In the genomic region with DNA sequence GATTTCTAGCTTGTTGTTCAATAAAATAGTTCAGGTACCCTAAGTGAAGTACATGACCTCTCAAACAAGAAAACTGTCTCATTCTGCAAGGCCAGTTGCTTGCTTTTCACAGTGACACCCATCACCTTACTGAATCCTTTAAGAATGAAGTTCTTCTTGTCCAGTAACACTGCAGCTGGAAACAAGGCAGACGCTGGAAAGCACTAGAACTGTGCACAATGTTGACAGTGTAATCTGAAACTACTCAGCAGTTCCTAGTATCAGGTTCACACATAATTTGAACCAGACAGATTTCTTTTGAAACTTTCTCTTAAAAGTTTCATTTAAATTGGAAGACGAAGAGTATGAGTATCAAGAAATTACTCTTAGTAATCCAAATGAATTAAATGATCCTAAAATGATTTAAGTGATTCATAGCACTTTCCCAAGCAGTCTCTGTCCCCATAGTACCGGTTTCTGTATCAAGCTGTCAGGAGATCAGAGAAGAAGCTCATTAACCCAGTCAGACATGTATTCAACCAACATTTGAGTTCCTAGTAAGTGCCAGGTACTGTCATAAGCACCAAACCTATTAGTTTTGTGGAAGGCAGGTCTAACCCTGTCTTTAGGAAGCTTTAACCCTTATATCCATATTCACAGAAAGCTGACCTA, we compare ENCODE assay signal across 11 cellular contexts.
DNase-seq lines count a peak whose midpoint lies in the region; ATAC-seq, FAIRE-seq and TF ChIP-seq lines count a peak whose summit lies in the region.
"Had no signal": no experiment of that assay in that cellular context is flagged by ENCODE, and none has a peak within 500 bp of the region (broad histone marks: within the 10 kb centered on the region; RNA-seq: fewer than 3 reads in every experiment).

No MANE protein-coding gene starts in this region.

- POLR2A ChIA-PET in endothelial cell of umbilical vein (lab: Charles Lee) = no interaction called here

- H3K4me1 ChIP-seq in endothelial cell of umbilical vein (ENCODE audit: control insufficient read depth, extremely low read depth, insufficient read depth, low read length) (peaks cover 43% of the 10 kb centered on the region), prostate gland (replicated peaks) (no peaks in the 10 kb centered on the region)

- H3K9me1 ChIP-seq in endothelial cell of umbilical vein (replicated peaks; ENCODE audit: control insufficient read depth, extremely low read depth, insufficient read depth, low read length) = no peaks in the 10 kb centered on the region

- TF ChIP-seq CTCF in endothelial cell of umbilical vein (IDR thresholded peaks at IDR 0.05; ENCODE audit: extremely low read depth in 1 of 2, insufficient read depth in 1 of 2, low read depth in 1 of 2, low read length in 2 of 2) = no peak
- TF ChIP-seq CTCF in prostate gland (IDR thresholded peaks at IDR 0.05) = no peak

- H3K79me2 ChIP-seq in endothelial cell of umbilical vein (ENCODE audit: control insufficient read depth, insufficient read depth, low read length) = no peaks in the 10 kb centered on the region

- H3K36me3 ChIP-seq in endothelial cell of umbilical vein (ENCODE audit: control insufficient read depth in 2 of 2, extremely low read depth in 1 of 2, insufficient read depth in 2 of 2, low read length in 2 of 2) (no peaks in the 10 kb centered on the region), prostate gland (no peaks in the 10 kb centered on the region)

- no peak for ATAC-seq in GM19328 (IDR thresholded peaks at IDR 0.05; ENCODE audit: unreplicated experiment)
- ATAC-seq in HG02759 (IDR thresholded peaks at IDR 0.05; ENCODE audit: unreplicated experiment) = no peak

- no peaks in the 10 kb centered on the region for H4K20me1 ChIP-seq in endothelial cell of umbilical vein (replicated peaks; ENCODE audit: control insufficient read depth, extremely low read depth, insufficient read depth, low read length)

- no peak overlapping the region for H2AFZ ChIP-seq in endothelial cell of umbilical vein (ENCODE audit: low read depth, low read length)

- DNase-seq in HCEC 1CT (peak; percentile 3), NCI-H510A treated with DMSO at 0.1 percent for 48 hours (lab: John Stamatoyannopoulos, UW) (peak; percentile 64), endothelial cell of umbilical vein (ENCODE audit: low read depth, low spot score) (peak; percentile 59), prostate gland (ENCODE audit: low spot score) (peak; percentile 60), anterior cingulate cortex (lab: John Stamatoyannopoulos, UW) (no peak), SW480 (ENCODE audit: low spot score) (no peak)
- DNase-seq: activated T-cell treated with anti-CD3 and anti-CD28 coated beads, Interleukin-2, amount 50 U/mL, for 1 hour; kidney glomerular epithelial cell; NCI-H146 had no signal

- no peak overlapping the region for H3K9ac ChIP-seq in endothelial cell of umbilical vein (replicated peaks; ENCODE audit: extremely low read depth, insufficient read depth, low read length)

- TF ChIP-seq POLR2A in endothelial cell of umbilical vein (IDR thresholded peaks at IDR 0.05; ENCODE audit: low read depth, low read length) (no peak), prostate gland (IDR thresholded peaks at IDR 0.05) (no peak)

- CTCF ChIA-PET in endothelial cell of umbilical vein (lab: Charles Lee) = interaction anchor here (1.0 to 1.7 kb wide), 3 partner anchors 25 to 361 kb away, joined by 4 to 9 read pairs (median 4); no protein-coding TSS in a partner anchor

- dilution Hi-C loops in endothelial cell of umbilical vein (cut with MboI; ENCODE audit: extremely low pct_ligation_motif_present, low sequenced_read_pairs) = no loop called here

- 8% methylated on average over 3 of the region's 3 CpGs for WGBS in prostate gland

- intact Hi-C loops in endothelial cell of umbilical vein (cut with micrococcal nuclease) = no loop called here
- intact Hi-C loops in prostate gland (cut with DNase I) = no loop called here

- BruUV-seq in endothelial cell of umbilical vein (replicated peaks; lab: Mats Ljungman, UMichigan) = no TSS peak

- no peaks in the 10 kb centered on the region for H3K9me3 ChIP-seq in endothelial cell of umbilical vein (replicated peaks; ENCODE audit: control insufficient read depth, insufficient read depth, low read length)
- H3K9me3 ChIP-seq in prostate gland = no peaks in the 10 kb centered on the region

- H3K27me3 ChIP-seq in endothelial cell of umbilical vein (ENCODE audit: control insufficient read depth in 2 of 2, insufficient read depth in 2 of 2, low read length in 2 of 2) = no peaks in the 10 kb centered on the region
- no peaks in the 10 kb centered on the region for H3K27me3 ChIP-seq in prostate gland (replicated peaks; ENCODE audit: insufficient read depth)

- H3K4me3 ChIP-seq in endothelial cell of umbilical vein (replicated peaks in 1 of 3; ENCODE audit: insufficient read depth in 1 of 3, low read depth in 1 of 3, low read length in 3 of 3) (no peak overlapping the region), prostate gland (no peak overlapping the region)

- peak; percentile 63 for FAIRE-seq in endothelial cell of umbilical vein (lab: Jason Lieb, UNC)

- H3K4me2 ChIP-seq in endothelial cell of umbilical vein (ENCODE audit: insufficient read depth, low read length) = no peak overlapping the region

- H3K27ac ChIP-seq in endothelial cell of umbilical vein (ENCODE audit: insufficient read depth, low read depth, low read length) (no peak overlapping the region), prostate gland (peak overlapping the region; percentile 50 to 77)

TF ChIP-seq in endothelial cell of umbilical vein, 7 proteins besides CTCF, POLR2A, EP300 and RAD21:
- no peak for TF ChIP-seq GATA2 (IDR thresholded peaks at IDR 0.05; ENCODE audit: insufficient read depth, insufficient read length, low read depth, low read length)

Comparison
In these comparisons a context has a peak if more than half of its experiments do, and no peak if none do; other contexts are left out.
1. DNase-seq: peak in HCEC 1CT (single experiment), NCI-H510A treated with DMSO at 0.1 percent for 48 hours (single experiment), endothelial cell of umbilical vein (single experiment) and prostate gland (single experiment); none in anterior cingulate cortex (0 of 58) and SW480 (single experiment).